In genomic region chr7:104971290-104972071, GRCh38 we compare ENCODE assay signal across 10 cellular contexts. TPM values are rescaled to one million over a fixed set of nuclear protein-coding genes. Genes with fewer than 3 reads are reported as not detected.
DNase-seq lines count a peak whose midpoint lies in the region; ATAC-seq and TF ChIP-seq lines count a peak whose summit lies in the region.
"Had no signal": no experiment of that assay in that cellular context is flagged by ENCODE, and none has a peak within 500 bp of the region (broad histone marks: within the 10 kb centered on the region; RNA-seq: fewer than 3 reads in every experiment).

No MANE protein-coding gene starts in this region.

- H3K27me3 ChIP-seq in upper lobe of left lung = no peaks in the 10 kb centered on the region

- H3K27ac ChIP-seq in upper lobe of left lung = peak overlapping the region; percentile 61 to 77 (median 66)

- H3K4me1 ChIP-seq in upper lobe of left lung = peaks cover 14 to 34% (median 24%) of the 10 kb centered on the region in 4 donors

- no peak overlapping the region for H3K4me3 ChIP-seq in upper lobe of left lung

- no peaks in the 10 kb centered on the region for H3K36me3 ChIP-seq in upper lobe of left lung

- intact Hi-C loops in activated CD4-positive, alpha-beta T cell treated with anti-CD3 and anti-CD28 coated beads, Interleukin-2, amount 10 ng/mL, durations not matched to agents 24 days and 14 days (cut with micrococcal nuclease) = no loop called here
- intact Hi-C loops in activated CD4-positive, alpha-beta T cell treated with anti-CD3 and anti-CD28 coated beads for 36 hours (cut with DNase I, micrococcal nuclease) = no loop called here

- TF ChIP-seq CTCF in upper lobe of left lung (IDR thresholded peaks at IDR 0.05) = peak in 2 of 6 experiments; percentile 5 to 21

- POLR2A ChIA-PET in activated CD4-positive, alpha-beta T cell treated with anti-CD3 and anti-CD28 coated beads for 36 hours (lab: Charles Lee) = no interaction called here

- WGBS in upper lobe of left lung, 2 donors = 58 to 73% methylated on average over 3 of the region's 3 CpGs

- peak in 1 of 4 donors; percentile 33 for TF ChIP-seq POLR2A in upper lobe of left lung (IDR thresholded peaks at IDR 0.05)

- peaks cover 13% of the 10 kb centered on the region for H3K4me1 Mint-ChIP-seq in activated CD4-positive, alpha-beta T cell treated with anti-CD3 and anti-CD28 coated beads, Interleukin-2, amount 10 ng/mL, durations not matched to agents 24 days and 14 days
- H3K4me1 Mint-ChIP-seq in activated CD4-positive, alpha-beta T cell treated with anti-CD3 and anti-CD28 coated beads for 36 hours = peaks cover 12% of the 10 kb centered on the region

- DNase-seq in activated CD4-positive, alpha-beta T cell treated with anti-CD3 and anti-CD28 coated beads, Interleukin-2, amount 10 ng/mL, durations not matched to agents 24 days and 14 days = no peak
- no peak for DNase-seq in activated CD4-positive, alpha-beta T cell treated with anti-CD3 and anti-CD28 coated beads for 36 hours
- peak; percentile 56 for DNase-seq in dedifferentiated amniotic fluid mesenchymal stem cell (ENCODE audit: extremely low spot score)
- DNase-seq in lung microvascular endothelial cell (ENCODE audit: low read depth in 2 of 2) = peak; percentile 39 to 93
- DNase-seq in upper lobe of left lung = peak in 1 of 2 donors; percentile 67
- DNase-seq: cortex of kidney, NCI-H1105 treated with DMSO at 0.1 percent for 48 hours had no signal

- no peaks in the 10 kb centered on the region for H3K27me3 Mint-ChIP-seq in activated CD4-positive, alpha-beta T cell treated with anti-CD3 and anti-CD28 coated beads, Interleukin-2, amount 10 ng/mL, durations not matched to agents 24 days and 14 days
- H3K27me3 Mint-ChIP-seq in activated CD4-positive, alpha-beta T cell treated with anti-CD3 and anti-CD28 coated beads for 36 hours = no peaks in the 10 kb centered on the region

- no peak overlapping the region for H3K4me3 Mint-ChIP-seq in activated CD4-positive, alpha-beta T cell treated with anti-CD3 and anti-CD28 coated beads, Interleukin-2, amount 10 ng/mL, durations not matched to agents 24 days and 14 days
- H3K4me3 Mint-ChIP-seq in activated CD4-positive, alpha-beta T cell treated with anti-CD3 and anti-CD28 coated beads for 36 hours = no peak overlapping the region

- H3K36me3 Mint-ChIP-seq in activated CD4-positive, alpha-beta T cell treated with anti-CD3 and anti-CD28 coated beads, Interleukin-2, amount 10 ng/mL, durations not matched to agents 24 days and 14 days (ENCODE audit: low read depth) = peaks cover 42% of the 10 kb centered on the region
- peaks cover 14% of the 10 kb centered on the region for H3K36me3 Mint-ChIP-seq in activated CD4-positive, alpha-beta T cell treated with anti-CD3 and anti-CD28 coated beads for 36 hours (ENCODE audit: low read depth)

- no peaks in the 10 kb centered on the region for H3K9me3 ChIP-seq in upper lobe of left lung

- CTCF ChIA-PET in activated CD4-positive, alpha-beta T cell treated with anti-CD3 and anti-CD28 coated beads for 36 hours (lab: Charles Lee) = interaction anchor here (0.6 to 3.8 kb wide), 3 partner anchors 9 to 243 kb away, joined by 4 to 14 read pairs (median 4); no protein-coding TSS in a partner anchor

- no peaks in the 10 kb centered on the region for H3K9me3 Mint-ChIP-seq in activated CD4-positive, alpha-beta T cell treated with anti-CD3 and anti-CD28 coated beads, Interleukin-2, amount 10 ng/mL, durations not matched to agents 24 days and 14 days
- no peaks in the 10 kb centered on the region for H3K9me3 Mint-ChIP-seq in activated CD4-positive, alpha-beta T cell treated with anti-CD3 and anti-CD28 coated beads for 36 hours (ENCODE audit: low read depth)

- H3K27ac Mint-ChIP-seq in activated CD4-positive, alpha-beta T cell treated with anti-CD3 and anti-CD28 coated beads, Interleukin-2, amount 10 ng/mL, durations not matched to agents 24 days and 14 days = peak overlapping the region; percentile 56
- no peak overlapping the region for H3K27ac Mint-ChIP-seq in activated CD4-positive, alpha-beta T cell treated with anti-CD3 and anti-CD28 coated beads for 36 hours

- peak in 2 of 4 donors; percentile 55 to 57 for TF ChIP-seq EP300 in upper lobe of left lung (IDR thresholded peaks at IDR 0.05)

- no peak for ATAC-seq in activated CD4-positive, alpha-beta T cell treated with anti-CD3 and anti-CD28 coated beads for 36 hours
- ATAC-seq in upper lobe of left lung (ENCODE audit: low FRiP score in 2 of 2) = peak; percentile 70 to 88
- ATAC-seq in HG03460 (IDR thresholded peaks at IDR 0.05; ENCODE audit: unreplicated experiment) = no peak
- ATAC-seq in HG03135 (IDR thresholded peaks at IDR 0.05; ENCODE audit: unreplicated experiment) = no peak
- ATAC-seq in HG03159 (IDR thresholded peaks at IDR 0.05; ENCODE audit: unreplicated experiment) = no peak

RNA-seq across cellular contexts. Expression of gene KMT2E, which starts 42.5 kb away (rescaled TPM):
- 104 and 106 TPM in 2 replicates for total RNA-seq in activated CD4-positive, alpha-beta T cell treated with anti-CD3 and anti-CD28 coated beads, Interleukin-2, amount 10 ng/mL, durations not matched to agents 24 days and 14 days
- 10 to 100 TPM; 94.4 to 99.3 TPM for total RNA-seq in activated CD4-positive, alpha-beta T cell treated with anti-CD3 and anti-CD28 coated beads for 36 hours
- total RNA-seq in lung microvascular endothelial cell (90.4 and 146 TPM in 2 replicates), upper lobe of left lung (100 to 1,000 TPM in 3 of 6 donors, 10 to 100 TPM in 3; 77.3 to 182 (median 105) TPM)

Comparison
In these comparisons a context has a peak if more than half of its experiments do, and no peak if none do; other contexts are left out.
1. DNase-seq: peak in dedifferentiated amniotic fluid mesenchymal stem cell (single experiment) and lung microvascular endothelial cell (2 of 2); none in activated CD4-positive, alpha-beta T cell treated with anti-CD3 and anti-CD28 coated beads, Interleukin-2, amount 10 ng/mL, durations not matched to agents 24 days and 14 days (single experiment) and activated CD4-positive, alpha-beta T cell treated with anti-CD3 and anti-CD28 coated beads for 36 hours (single experiment).
2. ATAC-seq: peak in upper lobe of left lung (2 of 2); none in activated CD4-positive, alpha-beta T cell treated with anti-CD3 and anti-CD28 coated beads for 36 hours (single experiment), HG03460 (single experiment), HG03135 (single experiment) and HG03159 (single experiment).